ENCODE assay signal across 8 cellular contexts in the genomic region with DNA sequence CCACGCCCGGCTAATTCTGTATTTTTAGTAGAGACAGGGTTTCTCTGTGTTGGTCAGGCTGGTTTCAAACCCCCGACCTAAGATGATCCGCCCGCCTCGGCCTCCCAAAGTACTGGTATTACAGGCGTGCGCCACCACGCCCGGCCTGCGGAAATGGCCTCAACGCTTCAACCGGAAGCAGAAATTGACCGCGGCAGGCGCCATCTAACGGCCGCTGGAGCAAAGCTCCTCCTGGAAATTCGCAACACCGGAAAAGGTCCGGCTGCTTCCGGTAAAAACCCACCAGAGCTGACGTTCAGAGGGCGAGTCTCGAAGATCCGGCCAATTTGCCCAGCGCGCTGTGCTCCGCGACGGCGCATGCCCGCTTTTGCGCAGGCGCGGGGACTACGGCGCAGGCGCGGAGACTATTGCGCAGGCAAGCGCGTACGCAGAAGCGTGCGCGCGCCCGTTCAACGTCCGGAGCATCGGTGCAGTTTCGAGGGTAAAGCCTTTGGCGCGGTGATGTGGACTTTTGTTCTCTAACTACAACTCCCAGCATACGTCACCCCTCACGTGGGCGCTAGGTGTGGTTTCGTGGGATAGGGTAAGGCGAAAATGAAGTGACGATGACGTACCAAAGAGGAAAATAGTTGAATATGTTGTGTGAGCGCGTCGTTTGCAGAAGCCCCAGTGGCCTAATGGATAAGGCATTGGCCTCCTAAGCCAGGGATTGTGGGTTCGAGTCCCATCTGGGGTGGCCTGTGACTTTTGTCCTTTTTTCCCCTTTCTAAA. TPM values are rescaled to one million over a fixed set of nuclear protein-coding genes. Genes with fewer than 3 reads are reported as not detected.
DNase-seq lines count a peak whose midpoint lies in the region; ATAC-seq and TF ChIP-seq lines count a peak whose summit lies in the region.

No MANE protein-coding gene starts in this region.

- H3K4me3 Mint-ChIP-seq in CD4-positive, alpha-beta memory T cell = peak overlapping the region; percentile 95 to 99 (median 98)
- H3K4me3 Mint-ChIP-seq in activated CD4-positive, alpha-beta memory T cell treated with anti-CD3 and anti-CD28 coated beads for 36 hours = peak overlapping the region; percentile 86

- peak overlapping the region; percentile 95 to 96 for H3K4me3 ChIP-seq in CD4-positive, alpha-beta memory T cell (ENCODE audit: low read length in 2 of 2)
- peak overlapping the region; percentile 49 to 99 (median 91) for H3K4me3 ChIP-seq in dorsolateral prefrontal cortex
- peak overlapping the region; percentile 55 to 91 (median 77) for H3K4me3 ChIP-seq in right lobe of liver

- peak; percentile 84 for ATAC-seq in GM19455 (IDR thresholded peaks at IDR 0.05; ENCODE audit: unreplicated experiment)
- ATAC-seq in right lobe of liver = peak; percentile 79 to 89 (median 84)

- H3K27ac Mint-ChIP-seq in CD4-positive, alpha-beta memory T cell = peak overlapping the region; percentile 100
- H3K27ac Mint-ChIP-seq in activated CD4-positive, alpha-beta memory T cell treated with anti-CD3 and anti-CD28 coated beads for 36 hours = peak overlapping the region; percentile 99

- peak overlapping the region; percentile 100 for H3K27ac ChIP-seq in CD4-positive, alpha-beta memory T cell (ENCODE audit: low read depth, low read length)
- peak overlapping the region; percentile 98 to 100 (median 100) for H3K27ac ChIP-seq in dorsolateral prefrontal cortex
- peak overlapping the region; percentile 99 to 100 (median 100) for H3K27ac ChIP-seq in right lobe of liver

- H3K27me3 ChIP-seq in CD4-positive, alpha-beta memory T cell (ENCODE audit: insufficient read depth, low read length) = no peaks in the 10 kb centered on the region
- H3K27me3 ChIP-seq in dorsolateral prefrontal cortex (no peaks in the 10 kb centered on the region), right lobe of liver (no peaks in the 10 kb centered on the region)

- CTCF ChIA-PET in CD4-positive, alpha-beta memory T cell (lab: Charles Lee; ENCODE audit: partially characterized antibody) = interaction anchor here (0.9 to 1.6 kb wide), 3 partner anchors 20 to 104 kb away, joined by 3 to 8 read pairs (median 4); a partner anchor contains a TSS
- CTCF ChIA-PET in activated CD4-positive, alpha-beta memory T cell treated with anti-CD3 and anti-CD28 coated beads for 36 hours (lab: Charles Lee) = interaction anchor here (0.9 to 2.2 kb wide), 10 partner anchors 10 to 323 kb away, joined by 3 to 11 read pairs (median 4); a partner anchor contains a TSS

- intact Hi-C loops in CD4-positive, alpha-beta memory T cell (cut with micrococcal nuclease) = loop anchor here (1.0 to 10.0 kb wide), 11 partner anchors 19 to 1335 kb away; a partner anchor contains a TSS
- intact Hi-C loops in activated CD4-positive, alpha-beta memory T cell treated with anti-CD3 and anti-CD28 coated beads for 36 hours (cut with micrococcal nuclease) = loop anchor here (1.0 to 10.0 kb wide), 8 partner anchors 10 to 878 kb away; a partner anchor contains a TSS
- intact Hi-C loops in dorsolateral prefrontal cortex (cut with DNase I) (loop anchor here (1.0 to 10.0 kb wide), 6 partner anchors 19 to 655 kb away; a partner anchor contains a TSS), right lobe of liver (cut with DNase I) (no loop called here)

- peak; percentile 97 to 100 (median 98) for DNase-seq in CD4-positive, alpha-beta memory T cell
- peak; percentile 98 for DNase-seq in HK-2 (ENCODE audit: unreplicated experiment)
- peak; percentile 99 for DNase-seq in NCI-H82 (lab: John Stamatoyannopoulos, UW)
- DNase-seq in activated CD4-positive, alpha-beta memory T cell treated with anti-CD3 and anti-CD28 coated beads for 36 hours = peak; percentile 99
- peak; percentile 94 to 99 (median 98) for DNase-seq in dorsolateral prefrontal cortex
- DNase-seq in right lobe of liver = peak; percentile 97 to 99 (median 98)
- DNase-seq in stimulated activated CD4-positive, alpha-beta T cell treated with anti-CD3 and anti-CD28 coated beads, Interleukin-4, amount 100 ng/mL, for 24 hours = peak; percentile 99

- peak; percentile 58 to 91 (median 80) for TF ChIP-seq CTCF in dorsolateral prefrontal cortex (IDR thresholded peaks at IDR 0.05 in 54 of 56, conservative IDR thresholded peaks at IDR 0.05 in 2 of 56; ENCODE audit: low read depth in 1 of 56, partially characterized antibody in 56 of 56)
- peak; percentile 65 to 83 (median 76) for TF ChIP-seq CTCF in right lobe of liver (IDR thresholded peaks at IDR 0.05)

- peaks cover 20% of the 10 kb centered on the region for H3K4me1 ChIP-seq in CD4-positive, alpha-beta memory T cell (ENCODE audit: insufficient read depth, low read length)
- no peaks in the 10 kb centered on the region for H3K4me1 ChIP-seq in right lobe of liver

- H3K36me3 Mint-ChIP-seq in CD4-positive, alpha-beta memory T cell = peaks cover 0 to 21% of the 10 kb centered on the region in 2 donors
- H3K36me3 Mint-ChIP-seq in activated CD4-positive, alpha-beta memory T cell treated with anti-CD3 and anti-CD28 coated beads for 36 hours = peaks cover 10% of the 10 kb centered on the region

- 3% methylated on average over 30 of the region's 66 CpGs for WGBS in right lobe of liver (ENCODE audit: insufficient coverage, low coverage, low lambda C conversion rate, missing lambda C conversion rate)

- POLR2A ChIA-PET in CD4-positive, alpha-beta memory T cell (lab: Charles Lee; ENCODE audit: partially characterized antibody) = interaction anchor here (0.6 to 4.9 kb wide), 14 partner anchors 13 to 245 kb away, joined by 3 to 107 read pairs (median 3); a partner anchor contains a TSS
- POLR2A ChIA-PET in activated CD4-positive, alpha-beta memory T cell treated with anti-CD3 and anti-CD28 coated beads for 36 hours (lab: Charles Lee) = interaction anchor here (0.6 to 2.6 kb wide), 3 partner anchors 19 to 289 kb away, joined by 3 to 29 read pairs (median 3); a partner anchor contains a TSS

- peaks cover 3 to 6% of the 10 kb centered on the region in 2 donors for H3K27me3 Mint-ChIP-seq in CD4-positive, alpha-beta memory T cell
- H3K27me3 Mint-ChIP-seq in activated CD4-positive, alpha-beta memory T cell treated with anti-CD3 and anti-CD28 coated beads for 36 hours = peaks cover 4% of the 10 kb centered on the region

- peak; percentile 41 for TF ChIP-seq POLR2A in right lobe of liver (IDR thresholded peaks at IDR 0.05)

- H3K9me3 ChIP-seq in CD4-positive, alpha-beta memory T cell (ENCODE audit: control insufficient read depth in 1 of 2, low read length in 2 of 2) = no peaks in the 10 kb centered on the region
- H3K9me3 ChIP-seq in right lobe of liver = no peaks in the 10 kb centered on the region

- H3K9me3 Mint-ChIP-seq in CD4-positive, alpha-beta memory T cell = peaks cover 0 to 17% (median 3%) of the 10 kb centered on the region in 8 donors
- peaks cover 15% of the 10 kb centered on the region for H3K9me3 Mint-ChIP-seq in activated CD4-positive, alpha-beta memory T cell treated with anti-CD3 and anti-CD28 coated beads for 36 hours

- no peaks in the 10 kb centered on the region for H3K36me3 ChIP-seq in CD4-positive, alpha-beta memory T cell (ENCODE audit: insufficient read depth, low read length)
- H3K36me3 ChIP-seq in right lobe of liver = no peaks in the 10 kb centered on the region

- peaks cover 17 to 45% (median 27%) of the 10 kb centered on the region in 4 donors for H3K4me1 Mint-ChIP-seq in CD4-positive, alpha-beta memory T cell
- H3K4me1 Mint-ChIP-seq in activated CD4-positive, alpha-beta memory T cell treated with anti-CD3 and anti-CD28 coated beads for 36 hours (ENCODE audit: low read depth) = peaks cover 27% of the 10 kb centered on the region

RNA-seq across cellular contexts. Expression of a gene that starts 0.9 kb away (rescaled TPM):
- total RNA-seq in CD4-positive, alpha-beta memory T cell = 10 to 100 TPM in 1 of 2 experiments, 1 to 10 TPM in 1; 6.7 to 12.5 TPM
- polyA plus RNA-seq in CD4-positive, alpha-beta memory T cell = 10 to 100 TPM; 47.8 to 66.8 TPM
- total RNA-seq in activated CD4-positive, alpha-beta memory T cell treated with anti-CD3 and anti-CD28 coated beads for 36 hours = 1 to 10 TPM; 4.4 to 5.0 TPM
- total RNA-seq in dorsolateral prefrontal cortex (10 to 100 TPM in 96 of 120 experiments, 1 to 10 TPM in 24; 5.3 to 24.4 (median 13.1) TPM), right lobe of liver (10 to 100 TPM in 2 of 6 experiments, 1 to 10 TPM in 4; 4.4 to 17.7 (median 6.2) TPM)

RNA-seq across cellular contexts. Expression of a gene that starts 19.5 kb away (rescaled TPM):
- total RNA-seq in CD4-positive, alpha-beta memory T cell = 100 to 1,000 TPM; 131 to 133 TPM
- 10 to 100 TPM; 50.0 to 73.0 TPM for polyA plus RNA-seq in CD4-positive, alpha-beta memory T cell
- total RNA-seq in activated CD4-positive, alpha-beta memory T cell treated with anti-CD3 and anti-CD28 coated beads for 36 hours = 100 to 1,000 TPM; 105 to 114 TPM
- total RNA-seq in dorsolateral prefrontal cortex (100 to 1,000 TPM in 97 of 120 experiments, 10 to 100 TPM in 23; 87.7 to 161 (median 115) TPM), right lobe of liver (10 to 100 TPM; 23.2 to 40.0 (median 36.3) TPM)

Comparison
In these comparisons a context has a peak if more than half of its experiments do, and no peak if none do; other contexts are left out.
1. Peak in every context shown above with its lines: DNase-seq, ATAC-seq, H3K4me3 ChIP-seq and H3K27ac ChIP-seq.
2. intact Hi-C loops: an anchor here in CD4-positive, alpha-beta memory T cell (1.0 to 10.0 kb wide), activated CD4-positive, alpha-beta memory T cell treated with anti-CD3 and anti-CD28 coated beads for 36 hours (1.0 to 10.0 kb wide) and dorsolateral prefrontal cortex (1.0 to 10.0 kb wide); none called in right lobe of liver.